Comparison of ENCODE assay signal across 9 cellular contexts in the genomic region with DNA sequence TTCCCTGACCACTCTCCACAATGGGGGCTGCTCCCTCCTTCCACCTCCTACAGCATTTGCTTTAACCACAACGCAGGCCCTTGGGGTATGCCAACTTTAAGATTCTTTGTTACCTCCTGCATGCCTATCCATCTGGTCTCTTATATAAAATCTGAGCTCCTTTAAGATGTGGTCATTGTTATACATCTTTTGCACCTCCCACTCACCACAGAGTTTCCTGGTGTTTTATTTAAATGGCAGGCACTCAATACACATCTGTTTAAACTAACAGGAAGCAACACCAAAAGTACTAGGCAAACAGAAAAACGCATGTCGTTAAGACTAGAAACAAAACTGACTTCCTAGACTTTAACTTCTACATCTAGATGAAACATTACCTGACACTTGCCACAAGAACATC. TPM values are rescaled to one million over a fixed set of nuclear protein-coding genes. Genes with fewer than 3 reads are reported as not detected.
DNase-seq lines count a peak whose midpoint lies in the region; ATAC-seq, FAIRE-seq and TF ChIP-seq lines count a peak whose summit lies in the region.
"Had no signal": no experiment of that assay in that cellular context is flagged by ENCODE, and none has a peak within 500 bp of the region (broad histone marks: within the 10 kb centered on the region; RNA-seq: fewer than 3 reads in every experiment).

No MANE protein-coding gene starts in this region.

- H4K8ac ChIP-seq in H9 (replicated peaks; ENCODE audit: insufficient read length, low read depth, low read length) = no peak overlapping the region

- H3K9ac ChIP-seq in GM12878 (ENCODE audit: control insufficient read depth, insufficient read depth, low read length) (no peak overlapping the region), H9 (ENCODE audit: extremely low read depth, insufficient read length, low read length) (no peak overlapping the region), endodermal cell (ENCODE audit: extremely low read depth, low read length, poor library complexity, severe bottlenecking) (no peak overlapping the region)

- 22% methylated on average over 3 of the region's 3 CpGs for WGBS in GM12878 (ENCODE audit: insufficient coverage, insufficient replicate concordance, low lambda C conversion rate, missing lambda C conversion rate)
- no CpG with 5 or more reads among the region's 3 CpGs for WGBS in H9 (ENCODE audit: extremely low coverage, insufficient read length, low lambda C conversion rate)
- 58 to 67% methylated on average over 3 of the region's 3 CpGs for WGBS in endodermal cell (ENCODE audit: insufficient coverage in 1 of 2, insufficient read length in 1 of 2), 2 experiments

- H3K9me3 Mint-ChIP-seq in H9 (peaks cover 26 to 30% of the 10 kb centered on the region in 2 experiments), endodermal cell (peaks cover 36% of the 10 kb centered on the region)

- no peaks in the 10 kb centered on the region for H3K27me3 ChIP-seq in GM12878 (replicated peaks in 1 of 2; ENCODE audit: control insufficient read depth in 2 of 2, insufficient read depth in 2 of 2, low read length in 1 of 2)
- no peaks in the 10 kb centered on the region for H3K27me3 ChIP-seq in H9 (ENCODE audit: insufficient read depth, low read length)
- H3K27me3 ChIP-seq in endodermal cell (ENCODE audit: control insufficient read depth, insufficient read depth, low read length, poor library complexity, severe bottlenecking) = no peaks in the 10 kb centered on the region

- H3K4ac ChIP-seq in H9 (ENCODE audit: low read depth, low read length) = no peak overlapping the region

- H3K4me1 Mint-ChIP-seq in H9 = peaks cover 17 to 19% of the 10 kb centered on the region in 2 experiments
- H3K4me1 Mint-ChIP-seq in endodermal cell = peaks cover 15% of the 10 kb centered on the region

- CTCF ChIA-PET in GM12878 (lab: Yijun Ruan, JAX) = no interaction called here

- H3K27me3 Mint-ChIP-seq in H9 (ENCODE audit: low read depth) (peaks cover 2% of the 10 kb centered on the region; the same call in 1 of the 2 replicates), endodermal cell (ENCODE audit: insufficient read depth) (no peaks in the 10 kb centered on the region)

- H3K9me3 ChIP-seq in GM12878 (replicated peaks; ENCODE audit: control insufficient read depth, insufficient read depth, low read length) = peaks cover 9% of the 10 kb centered on the region; the same call in 2 of the 3 replicates
- no peaks in the 10 kb centered on the region for H3K9me3 ChIP-seq in H9 (ENCODE audit: control insufficient read depth, low read depth, low read length)
- peaks cover 28% of the 10 kb centered on the region for H3K9me3 ChIP-seq in endodermal cell (ENCODE audit: control insufficient read depth, low read length)

- no TSS peak for BruUV-seq in GM12878 (replicated peaks; lab: Mats Ljungman, UMichigan)

- peak; percentile 66 for ATAC-seq in GM19463 (IDR thresholded peaks at IDR 0.05; ENCODE audit: unreplicated experiment)
- ATAC-seq in HG03175 (IDR thresholded peaks at IDR 0.05; ENCODE audit: unreplicated experiment) = peak; percentile 90
- ATAC-seq in GM12878 = peak; percentile 57

- H4K20me1 ChIP-seq in GM12878 (ENCODE audit: control insufficient read depth, insufficient read depth) = no peaks in the 10 kb centered on the region
- H4K20me1 ChIP-seq in H9 (ENCODE audit: control insufficient read depth, insufficient read depth, insufficient read length) = no peaks in the 10 kb centered on the region

- H2BK12ac ChIP-seq in H9 (ENCODE audit: insufficient read length, low read depth, low read length) = no peak overlapping the region

- in situ Hi-C loops in GM13977 (cut with MboI; ENCODE audit: low pct_unique_long_range_greater_than_20kb, low sequenced_read_pairs, unreplicated experiment) (no loop called here), GM12878 (cut with MboI) (no loop called here)

- no peak overlapping the region; the same call in 1 of the 2 replicates for H2AFZ ChIP-seq in GM12878 (ENCODE audit: control insufficient read depth, low read depth, low read length)
- no peak overlapping the region for H2AFZ ChIP-seq in H9 (ENCODE audit: low read length)

- H3K27ac ChIP-seq in GM12878 (ENCODE audit: control insufficient read depth, insufficient read depth) (0 out of 2 replicates have a peak overlapping the region, but pooled peaks have one; percentile 9), H9 (ENCODE audit: insufficient read length, low read depth, low read length) (no peak overlapping the region), endodermal cell (ENCODE audit: low read depth, low read length) (no peak overlapping the region)

- H3K23me2 ChIP-seq in H9 (ENCODE audit: insufficient read length, low read depth, low read length, poor library complexity, severe bottlenecking) = no peaks in the 10 kb centered on the region

- peaks cover 26 to 34% (median 32%) of the 10 kb centered on the region in 3 experiments for H3K36me3 Mint-ChIP-seq in H9 (ENCODE audit: insufficient read depth in 1 of 3, low read depth in 3 of 3)
- peaks cover 59% of the 10 kb centered on the region for H3K36me3 Mint-ChIP-seq in endodermal cell (ENCODE audit: low read depth)

- no peak overlapping the region for H3K18ac ChIP-seq in H9 (ENCODE audit: insufficient read length, low read depth, low read length)

- H3K4me3 ChIP-seq in GM12878 = no peak overlapping the region
- H3K4me3 ChIP-seq in endodermal cell (ENCODE audit: low read length) = no peak overlapping the region

- H3T11ph ChIP-seq in H9 (ENCODE audit: low read length) = no peak overlapping the region

- H3K79me2 ChIP-seq in GM12878 (ENCODE audit: control insufficient read depth, insufficient read depth, low read length) (peaks cover 5% of the 10 kb centered on the region), H9 (ENCODE audit: insufficient read depth, low read length) (peaks cover 6% of the 10 kb centered on the region; the same call in 1 of the 2 replicates)

- H3K4me1 ChIP-seq in GM12878 (ENCODE audit: control insufficient read depth, insufficient read depth, low read length) (peaks cover 11% of the 10 kb centered on the region), H9 (ENCODE audit: insufficient read depth, low read length) (peaks cover 4% of the 10 kb centered on the region; the same call in 1 of the 2 replicates), endodermal cell (ENCODE audit: control insufficient read depth, insufficient read depth, low read length) (no peaks in the 10 kb centered on the region)

- RAD21 ChIA-PET in GM12878 (lab: Charles Lee; ENCODE audit: unreplicated experiment) = no interaction called here

- POLR2A ChIA-PET in GM12878 (lab: Charles Lee) = interaction anchor here (0.7 kb wide), 2 partner anchors 14 to 51 kb away, joined by 3 to 7 read pairs; no protein-coding TSS in a partner anchor

- no peak overlapping the region for H2BK15ac ChIP-seq in H9 (ENCODE audit: low read depth, low read length)

- no peak overlapping the region for H4K5ac ChIP-seq in H9 (ENCODE audit: insufficient read length, low read depth, low read length)

- SMC1A ChIA-PET in GM12878 (lab: Charles Lee; ENCODE audit: uncharacterized antibody, unreplicated experiment) = no interaction called here

- H3K36me3 ChIP-seq in GM12878 (ENCODE audit: control insufficient read depth in 2 of 2, insufficient read depth in 2 of 2, low read length in 1 of 2) = no peaks in the 10 kb centered on the region; a peak in 2 of 4 replicates
- peaks cover 28% of the 10 kb centered on the region for H3K36me3 ChIP-seq in endodermal cell (ENCODE audit: control insufficient read depth, insufficient read depth, low read length)

- DNase-seq in GM13977 (ENCODE audit: low spot score) = peak; percentile 36
- no peak for DNase-seq in GM12878 (ENCODE audit: low read depth, low spot score)
- no peak for DNase-seq in H9
- no peak for DNase-seq in NCI-H226
- no peak for DNase-seq in cortex of kidney (lab: John Stamatoyannopoulos, UW)
- DNase-seq in endodermal cell = no peak
- DNase-seq: NCI-H510A treated with DMSO at 0.1 percent for 48 hours had no signal

- no peak overlapping the region for H4K91ac ChIP-seq in H9 (ENCODE audit: insufficient read length, low read depth, low read length)

- peak overlapping the region; percentile 58 for H3K4me2 ChIP-seq in GM12878 (ENCODE audit: control insufficient read depth, insufficient read depth)
- H3K4me2 ChIP-seq in H9 (ENCODE audit: insufficient read depth, insufficient read length, low read length) = no peak overlapping the region

- H3K27ac Mint-ChIP-seq in H9 (peak overlapping the region in 1 of 3 experiments; percentile 5; a peak in 1 of 7 replicates), endodermal cell (no peak overlapping the region)

- no peak overlapping the region for H2BK5ac ChIP-seq in H9 (ENCODE audit: insufficient read length, low read length)

- H2BK20ac ChIP-seq in H9 (ENCODE audit: low read depth, low read length, poor library complexity, severe bottlenecking) = no peak overlapping the region

- no peak for TF ChIP-seq RAD21 in GM12878 (IDR thresholded peaks at IDR 0.05; ENCODE audit: insufficient read depth, low read depth, low read length)

- no peak for TF ChIP-seq POLR2A in GM12878 (IDR thresholded peaks at IDR 0.05; ENCODE audit: low read depth, low read length)

- H2BK120ac ChIP-seq in H9 (ENCODE audit: low read depth, low read length, poor library complexity, severe bottlenecking) = no peak overlapping the region

- no peak overlapping the region for H3K4me3 Mint-ChIP-seq in H9
- no peak overlapping the region for H3K4me3 Mint-ChIP-seq in endodermal cell

- FAIRE-seq in GM12878 (lab: Jason Lieb, UNC) = no peak

- no peak overlapping the region for H3K23ac ChIP-seq in H9 (ENCODE audit: insufficient read length, low read depth, low read length)

- no peak overlapping the region for H3K14ac ChIP-seq in H9 (ENCODE audit: insufficient read depth, low read length)

- no peak for TF ChIP-seq EP300 in GM12878 (IDR thresholded peaks at IDR 0.05; ENCODE audit: borderline replicate concordance in 1 of 2, control insufficient read depth in 1 of 2, low read depth in 2 of 2, low read length in 2 of 2)

- intact Hi-C loops in GM12878 (cut with micrococcal nuclease; ENCODE audit: unreplicated experiment) = no loop called here

- no peaks in the 10 kb centered on the region for H3K79me1 ChIP-seq in H9 (ENCODE audit: insufficient read depth, low read depth, low read length, poor library complexity, severe bottlenecking)

- H3K56ac ChIP-seq in H9 (ENCODE audit: insufficient read length, low read depth, low read length) = no peak overlapping the region

- TF ChIP-seq CTCF in GM13977 (IDR thresholded peaks at IDR 0.05; ENCODE audit: extremely low read depth, insufficient read depth, missing control alignments) = no peak
- TF ChIP-seq CTCF in GM12878 (IDR thresholded peaks at IDR 0.05 in 2 of 3, conservative IDR thresholded peaks at IDR 0.05 in 1 of 3; ENCODE audit: control insufficient read depth in 2 of 3, extremely low read depth in 1 of 3, insufficient read depth in 1 of 3, low read depth in 3 of 3, low read length in 3 of 3) = no peak
- no peak for TF ChIP-seq CTCF in H9 (conservative IDR thresholded peaks at IDR 0.05)
- no peak for TF ChIP-seq CTCF in endodermal cell (conservative IDR thresholded peaks at IDR 0.05)

- H2AK5ac ChIP-seq in H9 (ENCODE audit: insufficient read length, low read length) = no peak overlapping the region

RNA-seq across cellular contexts. Expression of gene SLC25A13, which starts 36.3 kb away (rescaled TPM):
- total RNA-seq in GM12878 (2013; cell fraction: nucleolus; rRNA removed) = 80.1 and 81.8 TPM in 2 replicates
- total RNA-seq in GM12878 (2014; rRNA removed) = 18.6 and 19.1 TPM in 2 replicates
- 21.2 and 23.0 TPM in 2 replicates for total RNA-seq in GM12878 (2014; rRNA removed; fragmentation: Illumina TruSeq; extraction: Trizol)
- total RNA-seq in GM12878 (2021) = 22.2 and 24.0 TPM in 2 replicates
- polyA plus RNA-seq in GM12878 (2011; ENCODE audit: low read depth) = 9.3 TPM
- polyA plus RNA-seq in GM12878 (2011; rRNA removed) = 24.3 and 30.1 TPM in 2 replicates
- 12.0 and 12.7 TPM in 2 replicates for polyA plus RNA-seq in GM12878 (2011; cell fraction: cytosol; rRNA removed)
- polyA plus RNA-seq in GM12878 (2011; cell fraction: nucleus; rRNA removed) = 24.2 and 24.4 TPM in 2 replicates
- 9.6 and 9.9 TPM in 2 replicates for polyA plus RNA-seq in GM12878 (2012)
- 18.0 and 24.9 TPM in 2 replicates for polyA plus RNA-seq in GM12878 (2014; fragmentation: Illumina TruSeq; extraction: Trizol)
- polyA plus RNA-seq in GM12878 (2014; fragmentation: Nextera tagmentation; extraction: Ambion mirVana) = 1 to 10 TPM; 7.0 to 7.4 TPM
- polyA plus RNA-seq in GM12878 (2014; rRNA removed) = 15.6 and 16.3 TPM in 2 replicates
- 10 to 100 TPM; 17.2 to 24.7 TPM for polyA plus RNA-seq in GM12878 (2016; fragmentation: Nextera tagmentation; extraction: Ambion mirVana)
- polyA minus RNA-seq in GM12878 (2011; rRNA and poly(A)+ RNA removed) = 18.2 and 20.3 TPM in 2 replicates
- polyA minus RNA-seq in GM12878 (2011; cell fraction: cytosol; rRNA and poly(A)+ RNA removed) = 7.3 and 13.5 TPM in 2 replicates
- polyA minus RNA-seq in GM12878 (2011; cell fraction: nucleus; rRNA and poly(A)+ RNA removed) = 15.5 and 28.2 TPM in 2 replicates
- total RNA-seq in H9 (2021) = 68.9 and 71.7 TPM in 2 replicates
- 100 to 1,000 TPM in 1 of 2 donors, 10 to 100 TPM in 1; 94.3 to 114 TPM for total RNA-seq in endodermal cell
- 49.6 TPM for polyA plus RNA-seq in endodermal cell (2013, experiment 1 of 2)
- 53.2 TPM for polyA plus RNA-seq in endodermal cell (2013, experiment 2 of 2)
